ENCODE assay signal across 2 cellular contexts in genomic region chr11:67073908-67074307, GRCh38.
TF ChIP-seq lines count a peak whose summit lies in the region.

No MANE protein-coding gene starts in this region.

TF ChIP-seq in GM23338, 12 proteins besides CTCF, POLR2A, EP300 and RAD21:
- no peak for TF ChIP-seq ZNF331 (CRISPR knock-in tag; IDR thresholded peaks at IDR 0.05; ENCODE audit: low read depth)
- TF ChIP-seq EZH2phosphoT487 (IDR thresholded peaks at IDR 0.05; ENCODE audit: unreplicated experiment) = no peak
- TF ChIP-seq EZH2 (IDR thresholded peaks at IDR 0.05; ENCODE audit: low read depth, unreplicated experiment) = no peak
- no peak for TF ChIP-seq NANOG (IDR thresholded peaks at IDR 0.05; ENCODE audit: borderline replicate concordance)
- no peak for TF ChIP-seq ZNF114 (CRISPR knock-in tag; IDR thresholded peaks at IDR 0.05)
- no peak for TF ChIP-seq JUNB (IDR thresholded peaks at IDR 0.05; ENCODE audit: unreplicated experiment)
- no peak for TF ChIP-seq ETS1 (IDR thresholded peaks at IDR 0.05)

TF ChIP-seq in K562, 482 proteins besides CTCF, POLR2A, EP300 and RAD21 (continues in another document):
- TF ChIP-seq FOS (IDR thresholded peaks at IDR 0.05; ENCODE audit: extremely low read depth, insufficient read length) (no peak), ASH1L (IDR thresholded peaks at IDR 0.05; ENCODE audit: borderline replicate concordance, low read depth, partially characterized antibody) (no peak), IRF1 (CRISPR knock-in tag; IDR thresholded peaks at IDR 0.05; ENCODE audit: borderline replicate concordance) (no peak), BDP1 (IDR thresholded peaks at IDR 0.05; ENCODE audit: insufficient read depth, insufficient read length) (no peak), HSF4 (CRISPR knock-in tag; IDR thresholded peaks at IDR 0.05; ENCODE audit: borderline replicate concordance) (no peak), MYC (IDR thresholded peaks at IDR 0.05; ENCODE audit: low read depth, low read length) (peak; percentile 42), MYC (CRISPR knock-in tag; IDR thresholded peaks at IDR 0.05; ENCODE audit: borderline replicate concordance, low read depth) (no peak), YBX1 (IDR thresholded peaks at IDR 0.05) (no peak), SP2 (IDR thresholded peaks at IDR 0.05; ENCODE audit: extremely low read depth, low read depth, low read length, poor library complexity, severe bottlenecking) (no peak), CREB3 (tag; conservative IDR thresholded peaks at IDR 0.05; ENCODE audit: low read depth) (no peak), PHF20 (IDR thresholded peaks at IDR 0.05; ENCODE audit: partially characterized antibody) (no peak), CUX1 (CRISPR knock-in tag; IDR thresholded peaks at IDR 0.05) (no peak), SETDB1 (IDR thresholded peaks at IDR 0.05; ENCODE audit: low read length) (no peak), DMBX1 (CRISPR knock-in tag; IDR thresholded peaks at IDR 0.05; ENCODE audit: borderline replicate concordance) (0 out of 2 replicates have a peak, but pooled peaks have one; percentile 13), E2F6 (IDR thresholded peaks at IDR 0.05; ENCODE audit: borderline replicate concordance in 1 of 2, extremely low read depth in 1 of 2, insufficient read depth in 1 of 2, insufficient read length in 1 of 2, low read depth in 1 of 2, low read length in 1 of 2, poor library complexity in 1 of 2, severe bottlenecking in 1 of 2) (no peak), NR2F6 (CRISPR knock-in tag; IDR thresholded peaks at IDR 0.05) (no peak), USF2 (CRISPR knock-in tag; IDR thresholded peaks at IDR 0.05) (no peak), ZNF217 (CRISPR knock-in tag; IDR thresholded peaks at IDR 0.05) (no peak), E4F1 (CRISPR knock-in tag; IDR thresholded peaks at IDR 0.05; ENCODE audit: borderline replicate concordance) (no peak), RBM34 (IDR thresholded peaks at IDR 0.05; ENCODE audit: borderline replicate concordance, insufficient read depth, low read length) (no peak), FOXP1 (CRISPR knock-in tag; IDR thresholded peaks at IDR 0.05) (no peak), YY1 (IDR thresholded peaks at IDR 0.05; ENCODE audit: borderline replicate concordance in 1 of 3, control insufficient read depth in 1 of 3, extremely low read depth in 1 of 3, insufficient read depth in 3 of 3, insufficient read length in 1 of 3, insufficient replicate concordance in 2 of 3, low read depth in 1 of 3, low read length in 2 of 3) (no peak), CEBPB (tag; IDR thresholded peaks at IDR 0.05) (no peak), CSDE1 (IDR thresholded peaks at IDR 0.05) (no peak), ZNF609 (CRISPR knock-in tag; IDR thresholded peaks at IDR 0.05; ENCODE audit: borderline replicate concordance) (no peak), MEIS2 (IDR thresholded peaks at IDR 0.05; ENCODE audit: partially characterized antibody) (no peak), ZEB2 (IDR thresholded peaks at IDR 0.05) (0 out of 2 replicates have a peak, but pooled peaks have one; percentile 49), BMI1 (IDR thresholded peaks at IDR 0.05; ENCODE audit: low read length) (no peak), ELF1 (tag; IDR thresholded peaks at IDR 0.05) (no peak), THAP7 (CRISPR knock-in tag; IDR thresholded peaks at IDR 0.05) (no peak), MEF2D (tag; conservative IDR thresholded peaks at IDR 0.05; ENCODE audit: low read depth) (no peak), TRIM24 (IDR thresholded peaks at IDR 0.05) (peak in 1 of 2 experiments; percentile 10; a peak in 1 of 4 replicates), IRF9 (tag; IDR thresholded peaks at IDR 0.05) (no peak), CTBP1 (IDR thresholded peaks at IDR 0.05; ENCODE audit: borderline replicate concordance) (no peak), RBFOX2 (IDR thresholded peaks at IDR 0.05; ENCODE audit: low read depth, low read length) (0 out of 2 replicates have a peak, but pooled peaks have one; percentile 24)
